ENCODE assay signal across 9 cellular contexts in genomic region chr22:35882226-35883027, GRCh38.
A peak's percentile ranks its signal among the peaks of the same experiment; 100 is the strongest.
DNase-seq lines count a peak whose midpoint lies in the region; ATAC-seq and TF ChIP-seq lines count a peak whose summit lies in the region.
"Had no signal": no experiment of that assay in that cellular context is flagged by ENCODE, and none has a peak within 500 bp of the region (broad histone marks: within the 10 kb centered on the region; RNA-seq: fewer than 3 reads in every experiment).

No MANE protein-coding gene starts in this region.

- H3K4me3 ChIP-seq in lower lobe of right lung (no peak overlapping the region), tibial artery (no peak overlapping the region)

- peak overlapping the region; percentile 13 for H3K27ac ChIP-seq in lower lobe of right lung
- H3K27ac ChIP-seq in tibial artery, result peak overlapping the region; percentile 8 to 34

- H3K9me3 ChIP-seq in lower lobe of right lung, result no peaks in the 10 kb centered on the region
- H3K9me3 ChIP-seq in tibial artery, result no peaks in the 10 kb centered on the region

- peaks cover 17% of the 10 kb centered on the region for H3K4me1 ChIP-seq in lower lobe of right lung
- peaks cover 0 to 37% (median 23%) of the 10 kb centered on the region in 4 donors for H3K4me1 ChIP-seq in tibial artery

- no peak for DNase-seq in activated CD4-positive, alpha-beta T cell treated with anti-CD3 and anti-CD28 coated beads for 36 hours
- no peak for DNase-seq in activated CD4-positive, alpha-beta T cell treated with anti-CD3 and anti-CD28 coated beads for 48 hours
- DNase-seq in amniotic epithelial cell (ENCODE audit: low read depth) (peak; percentile 19), lower lobe of right lung (no peak), tibial artery (no peak), NCI-H446 treated with DMSO at 0.1 percent for 48 hours (lab: John Stamatoyannopoulos, UW) (no peak), CD14-positive monocyte (ENCODE audit: low spot score) (no peak)
- DNase-seq: stimulated activated naive CD8-positive, alpha-beta T cell treated with anti-CD3 and anti-CD28 coated beads, Interleukin-15, Interleukin-2, amounts not matched to agents 100 U/mL and 50 U/mL, for 24 hours had no signal

- intact Hi-C loops in activated CD4-positive, alpha-beta T cell treated with anti-CD3 and anti-CD28 coated beads for 36 hours (cut with DNase I, micrococcal nuclease), result no loop called here
- intact Hi-C loops in lower lobe of right lung (cut with DNase I) (no loop called here), tibial artery (cut with DNase I; ENCODE audit: low total_unique reads) (no loop called here), CD14-positive monocyte (cut with micrococcal nuclease) (no loop called here)

- H3K27me3 ChIP-seq in lower lobe of right lung (ENCODE audit: low read depth) (no peaks in the 10 kb centered on the region), tibial artery (no peaks in the 10 kb centered on the region)

- peak overlapping the region; percentile 27 for H3K27ac Mint-ChIP-seq in activated CD4-positive, alpha-beta T cell treated with anti-CD3 and anti-CD28 coated beads for 36 hours
- peak overlapping the region in 1 of 7 donors; percentile 51 for H3K27ac Mint-ChIP-seq in CD14-positive monocyte

- H3K36me3 Mint-ChIP-seq in activated CD4-positive, alpha-beta T cell treated with anti-CD3 and anti-CD28 coated beads for 36 hours (ENCODE audit: low read depth), result no peaks in the 10 kb centered on the region
- H3K36me3 Mint-ChIP-seq in CD14-positive monocyte, result no peaks in the 10 kb centered on the region

- no peaks in the 10 kb centered on the region for H3K9me3 Mint-ChIP-seq in activated CD4-positive, alpha-beta T cell treated with anti-CD3 and anti-CD28 coated beads for 36 hours (ENCODE audit: low read depth)
- peaks cover 0 to 3% (median 0%) of the 10 kb centered on the region in 7 donors for H3K9me3 Mint-ChIP-seq in CD14-positive monocyte

- no peaks in the 10 kb centered on the region for H3K27me3 Mint-ChIP-seq in activated CD4-positive, alpha-beta T cell treated with anti-CD3 and anti-CD28 coated beads for 36 hours
- H3K27me3 Mint-ChIP-seq in CD14-positive monocyte (ENCODE audit: low read depth in 3 of 3), result no peaks in the 10 kb centered on the region

- peak; percentile 30 for ATAC-seq in activated CD4-positive, alpha-beta T cell treated with anti-CD3 and anti-CD28 coated beads for 36 hours
- ATAC-seq in lower lobe of right lung (no peak), GM21447 (IDR thresholded peaks at IDR 0.05; ENCODE audit: unreplicated experiment) (no peak)
- ATAC-seq: stimulated activated naive CD8-positive, alpha-beta T cell treated with anti-CD3 and anti-CD28 coated beads, Interleukin-15, Interleukin-2, amounts not matched to agents 100 U/mL and 50 U/mL, for 24 hours had no signal

- TF ChIP-seq CTCF in lower lobe of right lung (IDR thresholded peaks at IDR 0.05) (no peak), tibial artery (IDR thresholded peaks at IDR 0.05) (no peak), CD14-positive monocyte (IDR thresholded peaks at IDR 0.05) (no peak)

- H3K36me3 ChIP-seq in lower lobe of right lung, result no peaks in the 10 kb centered on the region
- H3K36me3 ChIP-seq in tibial artery, result no peaks in the 10 kb centered on the region

- POLR2A ChIA-PET in activated CD4-positive, alpha-beta T cell treated with anti-CD3 and anti-CD28 coated beads for 36 hours (lab: Charles Lee), result no interaction called here

- CTCF ChIA-PET in activated CD4-positive, alpha-beta T cell treated with anti-CD3 and anti-CD28 coated beads for 36 hours (lab: Charles Lee), result interaction anchor here (0.9 kb wide), 1 partner anchor 10 kb away, joined by 3 read pairs; no protein-coding TSS in a partner anchor

- H3K4me1 Mint-ChIP-seq in activated CD4-positive, alpha-beta T cell treated with anti-CD3 and anti-CD28 coated beads for 36 hours, result peaks cover 24% of the 10 kb centered on the region
- peaks cover 23% of the 10 kb centered on the region for H3K4me1 Mint-ChIP-seq in CD14-positive monocyte

- no peak overlapping the region for H3K4me3 Mint-ChIP-seq in activated CD4-positive, alpha-beta T cell treated with anti-CD3 and anti-CD28 coated beads for 36 hours
- no peak overlapping the region for H3K4me3 Mint-ChIP-seq in CD14-positive monocyte
